Comparison of ENCODE assay signal across 7 cellular contexts in genomic region chr7:100475549-100475948, GRCh38. TPM values are rescaled to one million over a fixed set of nuclear protein-coding genes. Genes with fewer than 3 reads are reported as not detected.
DNase-seq lines count a peak whose midpoint lies in the region; ATAC-seq and TF ChIP-seq lines count a peak whose summit lies in the region.
"Had no signal": no experiment of that assay in that cellular context is flagged by ENCODE, and none has a peak within 500 bp of the region (broad histone marks: within the 10 kb centered on the region; RNA-seq: fewer than 3 reads in every experiment).

No MANE protein-coding gene starts in this region.

- whole genome bisulfite sequencing in right lobe of liver (ENCODE audit: insufficient coverage, low coverage, low lambda C conversion rate, missing lambda C conversion rate): 20% methylated on average over 1 of the region's 9 CpGs

- H3K4me3 Mint-ChIP-seq in activated naive CD8-positive, alpha-beta T cell treated with anti-CD3 and anti-CD28 coated beads for 36 hours: peak overlapping the region; percentile 83
- H3K4me3 Mint-ChIP-seq in neural crest cell: peak overlapping the region; percentile 88

- no peak for TF ChIP-seq CTCF in neural crest cell (conservative IDR thresholded peaks at IDR 0.05)
- TF ChIP-seq CTCF in right lobe of liver (IDR thresholded peaks at IDR 0.05): no peak

- peaks cover 0 to 12% (median 4%) of the 10 kb centered on the region in 4 donors for H3K36me3 ChIP-seq in right lobe of liver

- H3K27me3 ChIP-seq in right lobe of liver: no peaks in the 10 kb centered on the region

- peaks cover 0 to 13% (median 3%) of the 10 kb centered on the region in 4 donors for H3K4me1 ChIP-seq in right lobe of liver

- H3K27ac ChIP-seq in right lobe of liver: no peak overlapping the region

- no peak for ATAC-seq in right lobe of liver

- no peak for TF ChIP-seq POLR2A in right lobe of liver (IDR thresholded peaks at IDR 0.05)

- no peaks in the 10 kb centered on the region for H3K9me3 ChIP-seq in right lobe of liver

- no peak overlapping the region for H3K4me3 ChIP-seq in right lobe of liver

- H3K4me1 Mint-ChIP-seq in activated naive CD8-positive, alpha-beta T cell treated with anti-CD3 and anti-CD28 coated beads for 36 hours: peaks cover 44% of the 10 kb centered on the region
- H3K4me1 Mint-ChIP-seq in neural crest cell: peaks cover 29% of the 10 kb centered on the region

- H3K9me3 Mint-ChIP-seq in activated naive CD8-positive, alpha-beta T cell treated with anti-CD3 and anti-CD28 coated beads for 36 hours: no peaks in the 10 kb centered on the region
- H3K9me3 Mint-ChIP-seq in neural crest cell: no peaks in the 10 kb centered on the region

- H3K27me3 Mint-ChIP-seq in activated naive CD8-positive, alpha-beta T cell treated with anti-CD3 and anti-CD28 coated beads for 36 hours: no peaks in the 10 kb centered on the region
- no peaks in the 10 kb centered on the region for H3K27me3 Mint-ChIP-seq in neural crest cell (ENCODE audit: low read depth)

- intact Hi-C loops in right lobe of liver (cut with DNase I): loop anchor here (5.0 to 10.0 kb wide), 2 partner anchors 87 to 209 kb away; no protein-coding TSS in a partner anchor

- peak overlapping the region; percentile 89 for H3K27ac Mint-ChIP-seq in activated naive CD8-positive, alpha-beta T cell treated with anti-CD3 and anti-CD28 coated beads for 36 hours
- H3K27ac Mint-ChIP-seq in neural crest cell (ENCODE audit: unreplicated experiment): peak overlapping the region; percentile 96

- peak; percentile 7 for DNase-seq in GM03348 (ENCODE audit: low spot score)
- DNase-seq in activated naive CD8-positive, alpha-beta T cell treated with anti-CD3 and anti-CD28 coated beads for 36 hours: peak; percentile 46
- DNase-seq in neural crest cell (ENCODE audit: low read depth, low spot score): no peak
- DNase-seq in GM19240 (ENCODE audit: insufficient read length, low spot score): no peak
- DNase-seq in RPMI8226: no peak
- no peak for DNase-seq in right lobe of liver
- DNase-seq: KBM-7 had no signal

- peaks cover 25% of the 10 kb centered on the region for H3K36me3 Mint-ChIP-seq in activated naive CD8-positive, alpha-beta T cell treated with anti-CD3 and anti-CD28 coated beads for 36 hours
- no peaks in the 10 kb centered on the region for H3K36me3 Mint-ChIP-seq in neural crest cell (ENCODE audit: low read depth)

RNA-seq across cellular contexts. Expression of gene TSC22D4, which starts 3.5 kb away (rescaled TPM):
- total RNA-seq in activated naive CD8-positive, alpha-beta T cell treated with anti-CD3 and anti-CD28 coated beads for 36 hours: 10 to 100 TPM; 81.4 to 83.7 TPM
- total RNA-seq in neural crest cell (28.8 and 32.8 TPM in 2 replicates), right lobe of liver (10 to 100 TPM; 12.5 to 20.5 (median 17.0) TPM)

RNA-seq across cellular contexts. Expression of gene NYAP1, which starts 8.2 kb away (rescaled TPM):
- total RNA-seq in activated naive CD8-positive, alpha-beta T cell treated with anti-CD3 and anti-CD28 coated beads for 36 hours: under 1 TPM; 0.29 to 0.34 TPM
- total RNA-seq in neural crest cell (4.8 and 5.2 TPM in 2 replicates), right lobe of liver (under 1 TPM; 0.06 to 0.74 (median 0.32) TPM)

RNA-seq across cellular contexts. Expression of gene SPACDR, which starts 11.5 kb away (rescaled TPM):
- 1 to 10 TPM; 1.0 to 1.5 TPM for total RNA-seq in activated naive CD8-positive, alpha-beta T cell treated with anti-CD3 and anti-CD28 coated beads for 36 hours
- total RNA-seq in neural crest cell (1.0 and 1.4 TPM in 2 replicates), right lobe of liver (not detected)

RNA-seq across cellular contexts. Expression of gene PPP1R35, which starts 39.3 kb away (rescaled TPM):
- 10 to 100 TPM; 45.7 to 46.4 TPM for total RNA-seq in activated naive CD8-positive, alpha-beta T cell treated with anti-CD3 and anti-CD28 coated beads for 36 hours
- total RNA-seq in neural crest cell: 39.5 and 42.1 TPM in 2 replicates
- 10 to 100 TPM in 5 of 6 experiments, 1 to 10 TPM in 1; 9.8 to 26.8 (median 13.2) TPM for total RNA-seq in right lobe of liver

RNA-seq across cellular contexts. Expression of gene MEPCE, which starts 45.9 kb away (rescaled TPM):
- total RNA-seq in activated naive CD8-positive, alpha-beta T cell treated with anti-CD3 and anti-CD28 coated beads for 36 hours: 10 to 100 TPM; 60.1 to 65.4 TPM
- total RNA-seq in neural crest cell (46.9 and 49.8 TPM in 2 replicates), right lobe of liver (10 to 100 TPM; 17.1 to 25.1 (median 20.7) TPM)

Comparison
In these comparisons a context has a peak if more than half of its experiments do, and no peak if none do; other contexts are left out.
1. DNase-seq: peak in GM03348 (single experiment) and activated naive CD8-positive, alpha-beta T cell treated with anti-CD3 and anti-CD28 coated beads for 36 hours (single experiment); none in neural crest cell (single experiment), GM19240 (single experiment), RPMI8226 (single experiment) and right lobe of liver (0 of 3).